8 cellular contexts compared by ENCODE assay signal in genomic region chr7:100358027-100358856, GRCh38. TPM values are rescaled to one million over a fixed set of nuclear protein-coding genes. Genes with fewer than 3 reads are reported as not detected.
DNase-seq lines count a peak whose midpoint lies in the region; ATAC-seq and TF ChIP-seq lines count a peak whose summit lies in the region.

Gene PILRB, plus strand, starts transcription at chr7:100358117. Its CDS starts 186 bp downstream, at chr7:100358303.

- H3K4me1 Mint-ChIP-seq in activated CD4-positive, alpha-beta T cell treated with anti-CD3 and anti-CD28 coated beads, Interleukin-2, amount 10 ng/mL, durations not matched to agents 7 days and 5 days, result peaks cover 10% of the 10 kb centered on the region
- H3K4me1 Mint-ChIP-seq in activated T-helper 17 cell treated with anti-CD3 and anti-CD28 coated beads, Interleukin-2, amount 50 U/mL, for 72 hours, result peaks cover 4% of the 10 kb centered on the region

- peaks cover 3% of the 10 kb centered on the region for H3K4me1 ChIP-seq in thymus (ENCODE audit: control insufficient read depth, insufficient read depth, low read length)

- H3K36me3 Mint-ChIP-seq in activated CD4-positive, alpha-beta T cell treated with anti-CD3 and anti-CD28 coated beads, Interleukin-2, amount 10 ng/mL, durations not matched to agents 7 days and 5 days (ENCODE audit: low read depth), result peaks cover 47% of the 10 kb centered on the region
- peaks cover 86% of the 10 kb centered on the region for H3K36me3 Mint-ChIP-seq in activated T-helper 17 cell treated with anti-CD3 and anti-CD28 coated beads, Interleukin-2, amount 50 U/mL, for 72 hours (ENCODE audit: low read depth)

- CTCF ChIA-PET in activated CD4-positive, alpha-beta T cell treated with anti-CD3 and anti-CD28 coated beads, Interleukin-2, amount 10 ng/mL, durations not matched to agents 7 days and 5 days (lab: Charles Lee), result interaction anchor here (1.0 kb wide), 1 partner anchor 13 kb away, joined by 3 read pairs; no protein-coding TSS in a partner anchor

- 94% methylated on average over 11 of the region's 11 CpGs for WGBS in thymus

- no peaks in the 10 kb centered on the region for H3K9me3 Mint-ChIP-seq in activated CD4-positive, alpha-beta T cell treated with anti-CD3 and anti-CD28 coated beads, Interleukin-2, amount 10 ng/mL, durations not matched to agents 7 days and 5 days
- H3K9me3 Mint-ChIP-seq in activated T-helper 17 cell treated with anti-CD3 and anti-CD28 coated beads, Interleukin-2, amount 50 U/mL, for 72 hours, result no peaks in the 10 kb centered on the region

- no peaks in the 10 kb centered on the region for H3K27me3 Mint-ChIP-seq in activated CD4-positive, alpha-beta T cell treated with anti-CD3 and anti-CD28 coated beads, Interleukin-2, amount 10 ng/mL, durations not matched to agents 7 days and 5 days
- H3K27me3 Mint-ChIP-seq in activated T-helper 17 cell treated with anti-CD3 and anti-CD28 coated beads, Interleukin-2, amount 50 U/mL, for 72 hours, result no peaks in the 10 kb centered on the region

- H3K27ac Mint-ChIP-seq in activated CD4-positive, alpha-beta T cell treated with anti-CD3 and anti-CD28 coated beads, Interleukin-2, amount 10 ng/mL, durations not matched to agents 7 days and 5 days, result no peak within 1 kb of the TSS
- H3K27ac Mint-ChIP-seq in activated T-helper 17 cell treated with anti-CD3 and anti-CD28 coated beads, Interleukin-2, amount 50 U/mL, for 72 hours, result no peak within 1 kb of the TSS

- no peak for TF ChIP-seq CTCF in kidney epithelial cell (IDR thresholded peaks at IDR 0.05; ENCODE audit: insufficient read depth, low read length, poor library complexity, severe bottlenecking)

- no peak within 1 kb of the TSS for H3K4me3 Mint-ChIP-seq in activated CD4-positive, alpha-beta T cell treated with anti-CD3 and anti-CD28 coated beads, Interleukin-2, amount 10 ng/mL, durations not matched to agents 7 days and 5 days
- no peak within 1 kb of the TSS for H3K4me3 Mint-ChIP-seq in activated T-helper 17 cell treated with anti-CD3 and anti-CD28 coated beads, Interleukin-2, amount 50 U/mL, for 72 hours

- peaks cover 3% of the 10 kb centered on the region for H3K36me3 ChIP-seq in kidney epithelial cell (ENCODE audit: control insufficient read depth, insufficient read depth, low read length)
- H3K36me3 ChIP-seq in thymus (ENCODE audit: control insufficient read depth, insufficient read depth), result peaks cover 90% of the 10 kb centered on the region

- H3K27me3 ChIP-seq in kidney epithelial cell (ENCODE audit: control insufficient read depth, insufficient read depth, low read length) (no peaks in the 10 kb centered on the region), thymus (ENCODE audit: control insufficient read depth, insufficient read depth) (no peaks in the 10 kb centered on the region)

- no peak within 1 kb of the TSS for H3K27ac ChIP-seq in thymus (ENCODE audit: low read depth)

- no peaks in the 10 kb centered on the region for H3K9me3 ChIP-seq in thymus (ENCODE audit: control insufficient read depth)

- ATAC-seq in activated T-helper 17 cell treated with anti-CD3 and anti-CD28 coated beads, Interleukin-2, amount 50 U/mL, for 72 hours (replicated peaks), result no peak
- ATAC-seq in HG02938 (IDR thresholded peaks at IDR 0.05; ENCODE audit: unreplicated experiment), result no peak

- POLR2A ChIA-PET in activated CD4-positive, alpha-beta T cell treated with anti-CD3 and anti-CD28 coated beads, Interleukin-2, amount 10 ng/mL, durations not matched to agents 7 days and 5 days (lab: Charles Lee), result no interaction called here

- H3K4me3 ChIP-seq in kidney epithelial cell (ENCODE audit: low read depth, low read length) (no peak within 1 kb of the TSS), thymus (ENCODE audit: low read length) (no peak within 1 kb of the TSS)

- no peak for DNase-seq in activated CD4-positive, alpha-beta T cell treated with anti-CD3 and anti-CD28 coated beads, Interleukin-2, amount 10 ng/mL, durations not matched to agents 7 days and 5 days
- no peak for DNase-seq in activated CD4-positive, alpha-beta T cell treated with anti-CD3 and anti-CD28 coated beads for 1 hour
- DNase-seq in kidney epithelial cell (ENCODE audit: low read depth), result no peak
- DNase-seq in DMS53 treated with DMSO at 0.1 percent for 48 hours (lab: John Stamatoyannopoulos, UW; ENCODE audit: unreplicated experiment), result no peak
- no peak for DNase-seq in pons (ENCODE audit: low spot score)

RNA-seq across cellular contexts. Expression of gene PILRB, which starts in this region (rescaled TPM):
- total RNA-seq in activated CD4-positive, alpha-beta T cell treated with anti-CD3 and anti-CD28 coated beads, Interleukin-2, amount 10 ng/mL, durations not matched to agents 7 days and 5 days, result 10 to 100 TPM; 50.6 to 56.2 TPM
- total RNA-seq in activated T-helper 17 cell treated with anti-CD3 and anti-CD28 coated beads, Interleukin-2, amount 50 U/mL, for 72 hours, result 10 to 100 TPM; 36.5 to 63.4 TPM
- 19.3 and 20.8 TPM in 2 replicates for total RNA-seq in kidney epithelial cell
- polyA plus RNA-seq in thymus, result 128 TPM
